ENCODE assay signal across 12 cellular contexts in genomic region chr7:50552921-50553320, GRCh38. TPM values are rescaled to one million over a fixed set of nuclear protein-coding genes. Genes with fewer than 3 reads are reported as not detected.
DNase-seq lines count a peak whose midpoint lies in the region; ATAC-seq and TF ChIP-seq lines count a peak whose summit lies in the region.
"Had no signal": no experiment of that assay in that cellular context is flagged by ENCODE, and none has a peak within 500 bp of the region (broad histone marks: within the 10 kb centered on the region; RNA-seq: fewer than 3 reads in every experiment).

No MANE protein-coding gene starts in this region.

- no peaks in the 10 kb centered on the region for H3K27me3 ChIP-seq in testis
- H3K27me3 ChIP-seq: BLaER1 had no signal

- peak overlapping the region; percentile 76 for H3K27ac ChIP-seq in VCaP
- H3K27ac ChIP-seq in testis: no peak overlapping the region
- H3K27ac ChIP-seq: BLaER1, SJSA1 had no signal

- no peaks in the 10 kb centered on the region for H3K4me1 Mint-ChIP-seq in activated naive CD4-positive, alpha-beta T cell treated with anti-CD3 and anti-CD28 coated beads, Interleukin-2, amount 10 ng/mL, durations not matched to agents 7 days and 5 days
- peaks cover 6% of the 10 kb centered on the region for H3K4me1 Mint-ChIP-seq in activated T-helper 1 cell treated with anti-CD3 and anti-CD28 coated beads, Interleukin-12 subunit alpha, Interleukin-12 subunit beta, Interleukin-2, Interleukin-4 antibody, amounts not matched to agents 30 ng/mL and 10 ng/mL and 1 ng/mL, durations not matched to agents 14 hours and 24 hours and 36 hours (ENCODE audit: low read depth)

- WGBS in testis, 2 donors: 11 to 33% methylated on average over 4 of the region's 4 CpGs

- H3K27ac Mint-ChIP-seq in activated naive CD4-positive, alpha-beta T cell treated with anti-CD3 and anti-CD28 coated beads, Interleukin-2, amount 10 ng/mL, durations not matched to agents 7 days and 5 days: no peak overlapping the region
- H3K27ac Mint-ChIP-seq in activated T-helper 1 cell treated with anti-CD3 and anti-CD28 coated beads, Interleukin-12 subunit alpha, Interleukin-12 subunit beta, Interleukin-2, Interleukin-4 antibody, amounts not matched to agents 30 ng/mL and 10 ng/mL and 1 ng/mL, durations not matched to agents 14 hours and 24 hours and 36 hours: no peak overlapping the region
- H3K27ac Mint-ChIP-seq: activated T-cell treated with anti-CD3 and anti-CD28 coated beads, Interleukin-2, amount 50 U/mL, for 24 hours had no signal

- ATAC-seq in GM21423 (IDR thresholded peaks at IDR 0.05; ENCODE audit: unreplicated experiment): no peak

- TF ChIP-seq POLR2A in testis (IDR thresholded peaks at IDR 0.05): no peak

- intact Hi-C loops in testis (cut with DNase I; ENCODE audit: low total_unique reads): no loop called here
- intact Hi-C loops in activated T-helper 1 cell treated with anti-CD3 and anti-CD28 coated beads, Interleukin-12 subunit alpha, Interleukin-12 subunit beta, Interleukin-2, Interleukin-4 antibody, amounts not matched to agents 30 ng/mL and 10 ng/mL and 1 ng/mL, durations not matched to agents 14 hours and 24 hours and 36 hours (cut with micrococcal nuclease): no loop called here

- H3K4me1 ChIP-seq in testis: no peaks in the 10 kb centered on the region
- H3K4me1 ChIP-seq: BLaER1, SJSA1 had no signal

- H3K9me3 ChIP-seq in testis: no peaks in the 10 kb centered on the region
- H3K9me3 ChIP-seq: BLaER1, SJSA1 had no signal

- peak; percentile 36 for DNase-seq in activated naive CD4-positive, alpha-beta T cell treated with anti-CD3 and anti-CD28 coated beads, Interleukin-2, amount 10 ng/mL, durations not matched to agents 7 days and 5 days
- DNase-seq in activated naive CD4-positive, alpha-beta T cell treated with anti-CD3 and anti-CD28 coated beads, Interleukin-2, amount 50 U/mL, for 16 hours: no peak
- DNase-seq in glomerular visceral epithelial cell (ENCODE audit: extremely low spot score): peak; percentile 16
- peak; percentile 38 for DNase-seq in testis
- no peak for DNase-seq in stimulated activated CD8-positive, alpha-beta memory T cell treated with anti-CD3 and anti-CD28 coated beads, Interleukin-4, amount 100 ng/mL, for 48 hours
- no peak for DNase-seq in activated T-helper 1 cell treated with anti-CD3 and anti-CD28 coated beads, Interleukin-12 subunit alpha, Interleukin-12 subunit beta, Interleukin-2, Interleukin-4 antibody, amounts not matched to agents 30 ng/mL and 10 ng/mL and 1 ng/mL, durations not matched to agents 14 hours and 24 hours and 36 hours (ENCODE audit: low spot score)
- DNase-seq: activated T-cell treated with anti-CD3 and anti-CD28 coated beads, Interleukin-2, amount 50 U/mL, for 24 hours; NCI-H1048 had no signal

- TF ChIP-seq CTCF in VCaP (conservative IDR thresholded peaks at IDR 0.05): no peak
- TF ChIP-seq CTCF in testis (IDR thresholded peaks at IDR 0.05): no peak

- CTCF ChIA-PET in activated naive CD4-positive, alpha-beta T cell treated with anti-CD3 and anti-CD28 coated beads, Interleukin-2, amount 10 ng/mL, durations not matched to agents 7 days and 5 days (lab: Charles Lee): no interaction called here

- H3K4me3 Mint-ChIP-seq in activated naive CD4-positive, alpha-beta T cell treated with anti-CD3 and anti-CD28 coated beads, Interleukin-2, amount 10 ng/mL, durations not matched to agents 7 days and 5 days: no peak overlapping the region
- H3K4me3 Mint-ChIP-seq in activated T-helper 1 cell treated with anti-CD3 and anti-CD28 coated beads, Interleukin-12 subunit alpha, Interleukin-12 subunit beta, Interleukin-2, Interleukin-4 antibody, amounts not matched to agents 30 ng/mL and 10 ng/mL and 1 ng/mL, durations not matched to agents 14 hours and 24 hours and 36 hours: no peak overlapping the region
- H3K4me3 Mint-ChIP-seq: activated T-cell treated with anti-CD3 and anti-CD28 coated beads, Interleukin-2, amount 50 U/mL, for 24 hours had no signal

- H3K27me3 Mint-ChIP-seq in activated naive CD4-positive, alpha-beta T cell treated with anti-CD3 and anti-CD28 coated beads, Interleukin-2, amount 10 ng/mL, durations not matched to agents 7 days and 5 days: peaks cover 16% of the 10 kb centered on the region
- peaks cover 16% of the 10 kb centered on the region for H3K27me3 Mint-ChIP-seq in activated T-helper 1 cell treated with anti-CD3 and anti-CD28 coated beads, Interleukin-12 subunit alpha, Interleukin-12 subunit beta, Interleukin-2, Interleukin-4 antibody, amounts not matched to agents 30 ng/mL and 10 ng/mL and 1 ng/mL, durations not matched to agents 14 hours and 24 hours and 36 hours (ENCODE audit: insufficient read depth)

- no peaks in the 10 kb centered on the region for H3K36me3 ChIP-seq in testis (ENCODE audit: low read depth, missing control alignments)
- H3K36me3 ChIP-seq: BLaER1, SJSA1 had no signal

- H3K36me3 Mint-ChIP-seq in activated naive CD4-positive, alpha-beta T cell treated with anti-CD3 and anti-CD28 coated beads, Interleukin-2, amount 10 ng/mL, durations not matched to agents 7 days and 5 days: no peaks in the 10 kb centered on the region
- no peaks in the 10 kb centered on the region for H3K36me3 Mint-ChIP-seq in activated T-helper 1 cell treated with anti-CD3 and anti-CD28 coated beads, Interleukin-12 subunit alpha, Interleukin-12 subunit beta, Interleukin-2, Interleukin-4 antibody, amounts not matched to agents 30 ng/mL and 10 ng/mL and 1 ng/mL, durations not matched to agents 14 hours and 24 hours and 36 hours (ENCODE audit: low read depth)

- H3K9me3 Mint-ChIP-seq in activated naive CD4-positive, alpha-beta T cell treated with anti-CD3 and anti-CD28 coated beads, Interleukin-2, amount 10 ng/mL, durations not matched to agents 7 days and 5 days: no peaks in the 10 kb centered on the region
- no peaks in the 10 kb centered on the region for H3K9me3 Mint-ChIP-seq in activated T-helper 1 cell treated with anti-CD3 and anti-CD28 coated beads, Interleukin-12 subunit alpha, Interleukin-12 subunit beta, Interleukin-2, Interleukin-4 antibody, amounts not matched to agents 30 ng/mL and 10 ng/mL and 1 ng/mL, durations not matched to agents 14 hours and 24 hours and 36 hours
- H3K9me3 Mint-ChIP-seq: activated T-cell treated with anti-CD3 and anti-CD28 coated beads, Interleukin-2, amount 50 U/mL, for 24 hours had no signal

- no peak overlapping the region for H3K4me3 ChIP-seq in testis
- H3K4me3 ChIP-seq: BLaER1, SJSA1 had no signal

RNA-seq across cellular contexts. Expression of gene DDC, which starts 12.3 kb away (rescaled TPM):
- 1 to 10 TPM; 1.2 to 3.3 TPM for total RNA-seq in testis
- polyA plus RNA-seq in testis (ENCODE audit: insufficient read depth, low read depth, low replicate concordance): 4.1 TPM
- not detected in 2 replicates for total RNA-seq in activated T-helper 1 cell treated with anti-CD3 and anti-CD28 coated beads, Interleukin-12 subunit alpha, Interleukin-12 subunit beta, Interleukin-2, Interleukin-4 antibody, amounts not matched to agents 30 ng/mL and 10 ng/mL and 1 ng/mL, durations not matched to agents 14 hours and 24 hours and 36 hours
- total RNA-seq: SJSA1 had no signal

Comparison
In these comparisons a context has a peak if more than half of its experiments do, and no peak if none do; other contexts are left out.
1. DNase-seq: peak in activated naive CD4-positive, alpha-beta T cell treated with anti-CD3 and anti-CD28 coated beads, Interleukin-2, amount 10 ng/mL, durations not matched to agents 7 days and 5 days (single experiment), glomerular visceral epithelial cell (single experiment) and testis (single experiment); none in activated naive CD4-positive, alpha-beta T cell treated with anti-CD3 and anti-CD28 coated beads, Interleukin-2, amount 50 U/mL, for 16 hours (single experiment), stimulated activated CD8-positive, alpha-beta memory T cell treated with anti-CD3 and anti-CD28 coated beads, Interleukin-4, amount 100 ng/mL, for 48 hours (single experiment) and activated T-helper 1 cell treated with anti-CD3 and anti-CD28 coated beads, Interleukin-12 subunit alpha, Interleukin-12 subunit beta, Interleukin-2, Interleukin-4 antibody, amounts not matched to agents 30 ng/mL and 10 ng/mL and 1 ng/mL, durations not matched to agents 14 hours and 24 hours and 36 hours (single experiment).